Comparison of ENCODE assay signal across 8 cellular contexts in the genomic region with DNA sequence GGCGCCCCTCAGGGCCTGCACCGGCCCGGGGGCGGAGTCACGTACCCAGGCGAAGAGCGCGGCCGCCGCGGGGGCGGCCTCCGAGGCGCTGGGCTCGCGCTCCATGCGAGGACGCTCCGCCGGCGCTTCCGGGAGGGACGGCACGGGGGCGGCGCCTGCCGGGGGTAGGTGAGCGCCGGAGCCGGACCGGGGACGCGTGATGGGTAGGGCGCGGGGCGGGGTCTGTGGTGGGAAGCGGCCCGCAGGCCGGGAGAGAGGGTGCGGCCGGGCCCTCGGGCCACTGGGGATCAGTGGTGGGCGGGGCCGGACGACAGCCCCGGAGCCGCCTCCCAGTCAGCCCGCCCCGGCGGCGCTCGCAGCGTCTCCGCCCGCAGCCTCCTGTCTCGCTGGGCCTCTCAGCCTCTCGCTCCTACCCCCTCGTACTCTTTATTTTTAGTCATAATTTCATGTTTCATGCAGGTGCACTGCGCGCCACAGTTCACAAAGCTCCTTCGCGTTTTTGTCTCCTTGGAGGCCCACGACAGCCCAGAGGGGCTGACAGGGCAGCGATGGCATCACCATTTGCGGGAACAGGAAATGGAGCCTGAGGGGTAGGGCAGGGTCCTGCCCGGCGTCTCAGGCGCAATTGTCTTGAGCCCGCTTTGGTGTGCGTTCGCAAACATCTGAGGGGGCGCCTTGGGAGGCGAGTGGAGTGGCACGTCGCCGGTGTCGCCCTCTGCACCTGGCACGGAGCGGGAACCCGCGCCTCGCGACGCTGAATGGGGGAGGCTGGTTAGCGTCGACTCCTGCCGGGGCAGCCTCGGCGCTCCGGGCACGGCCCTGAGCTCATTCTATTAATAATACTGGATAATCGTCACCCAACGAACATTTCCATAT. TPM values are rescaled to one million over a fixed set of nuclear protein-coding genes. Genes with fewer than 3 reads are reported as not detected.
DNase-seq lines count a peak whose midpoint lies in the region; ATAC-seq, FAIRE-seq and TF ChIP-seq lines count a peak whose summit lies in the region.

A gene (minus strand): TSS at position 142 of the 876 bp plus-strand sequence. CDS start 37 bp downstream, at position 105.

- no peaks in the 10 kb centered on the region for H3K79me2 ChIP-seq in OCI-LY1 (ENCODE audit: insufficient read depth, low read length)

- H3K4me2 ChIP-seq in OCI-LY1 (ENCODE audit: low read length) = peak within 1 kb of the TSS; percentile 91

- H3K4me3 ChIP-seq in OCI-LY1 (ENCODE audit: low read depth, low read length, poor library complexity, severe bottlenecking) = peak within 1 kb of the TSS; percentile 78
- H3K4me3 ChIP-seq in mucosa of descending colon = peak within 1 kb of the TSS; percentile 56

- no peaks in the 10 kb centered on the region for H3K27me3 ChIP-seq in OCI-LY1 (ENCODE audit: insufficient read depth, low read length)

- H3K9me3 ChIP-seq in OCI-LY1 (ENCODE audit: low read length) (no peaks in the 10 kb centered on the region), mucosa of descending colon (no peaks in the 10 kb centered on the region)

- ATAC-seq in GM21526 (IDR thresholded peaks at IDR 0.05; ENCODE audit: low FRiP score, unreplicated experiment) = peak; percentile 94
- peak; percentile 98 for ATAC-seq in mucosa of descending colon

- H3F3A ChIP-seq in OCI-LY1 (ENCODE audit: insufficient read depth, low read length) = no peaks in the 10 kb centered on the region

- H4K20me1 ChIP-seq in OCI-LY1 (ENCODE audit: insufficient read depth, low read length) = no peaks in the 10 kb centered on the region

- TF ChIP-seq CTCF in D721Med (IDR thresholded peaks at IDR 0.05; ENCODE audit: insufficient read depth, missing control alignments) = no peak
- no peak for TF ChIP-seq CTCF in OCI-LY1 (IDR thresholded peaks at IDR 0.05; ENCODE audit: low read length)
- no peak for TF ChIP-seq CTCF in mucosa of descending colon (IDR thresholded peaks at IDR 0.05)

- intact Hi-C loops in mucosa of descending colon (cut with DNase I, micrococcal nuclease) = no loop called here

- DNase-seq in D721Med (ENCODE audit: insufficient read length, low spot score) (peak; percentile 75), HuH-7 (ENCODE audit: low spot score) (peak; percentile 81), epidermal melanocyte (ENCODE audit: insufficient read length, low spot score) (peak; percentile 59), mucosa of descending colon (peak; percentile 96 to 98 (median 98))
- peak; percentile 92 for DNase-seq in activated CD8-positive, alpha-beta memory T cell treated with anti-CD3 and anti-CD28 coated beads, Interleukin-2, amount 50 U/mL, for 4 hours
- peak; percentile 92 for DNase-seq in stimulated activated CD8-positive, alpha-beta memory T cell treated with anti-CD3 and anti-CD28 coated beads, Interleukin-4, amount 100 ng/mL, for 24 hours (ENCODE audit: low read depth)

- FAIRE-seq in D721Med (lab: Jason Lieb, UNC) = no peak

- no peaks in the 10 kb centered on the region for H3K9me2 ChIP-seq in OCI-LY1 (ENCODE audit: low read depth, low read length)

- H3K27ac ChIP-seq in OCI-LY1 (ENCODE audit: low read depth, low read length, poor library complexity, severe bottlenecking) = peak within 1 kb of the TSS; percentile 56

- peaks cover 28% of the 10 kb centered on the region for H3K4me1 ChIP-seq in OCI-LY1 (ENCODE audit: insufficient read depth, low read length, severe bottlenecking)
- H3K4me1 ChIP-seq in mucosa of descending colon (ENCODE audit: low read depth) = no peaks in the 10 kb centered on the region

- peak within 1 kb of the TSS; percentile 77 for H3K9ac ChIP-seq in OCI-LY1 (ENCODE audit: low read length)

- H2AFZ ChIP-seq in OCI-LY1 (ENCODE audit: low read length) = peak within 1 kb of the TSS; percentile 57; the same call in 1 of the 2 replicates

- H3K36me3 ChIP-seq in OCI-LY1 (ENCODE audit: insufficient read depth, low read length) (no peaks in the 10 kb centered on the region), mucosa of descending colon (ENCODE audit: low read depth) (no peaks in the 10 kb centered on the region)

RNA-seq across cellular contexts. Expression of the gene that starts here (rescaled TPM):
- total RNA-seq in mucosa of descending colon = 10 to 100 TPM; 23.6 to 45.0 (median 23.8) TPM

Comparison
In these comparisons a context has a peak if more than half of its experiments do, and no peak if none do; other contexts are left out.
1. Peak in every context shown above with its lines: DNase-seq, ATAC-seq, H3K4me3 ChIP-seq and H3K27ac ChIP-seq.